1 cellular context compared by ENCODE assay signal in the genomic region with DNA sequence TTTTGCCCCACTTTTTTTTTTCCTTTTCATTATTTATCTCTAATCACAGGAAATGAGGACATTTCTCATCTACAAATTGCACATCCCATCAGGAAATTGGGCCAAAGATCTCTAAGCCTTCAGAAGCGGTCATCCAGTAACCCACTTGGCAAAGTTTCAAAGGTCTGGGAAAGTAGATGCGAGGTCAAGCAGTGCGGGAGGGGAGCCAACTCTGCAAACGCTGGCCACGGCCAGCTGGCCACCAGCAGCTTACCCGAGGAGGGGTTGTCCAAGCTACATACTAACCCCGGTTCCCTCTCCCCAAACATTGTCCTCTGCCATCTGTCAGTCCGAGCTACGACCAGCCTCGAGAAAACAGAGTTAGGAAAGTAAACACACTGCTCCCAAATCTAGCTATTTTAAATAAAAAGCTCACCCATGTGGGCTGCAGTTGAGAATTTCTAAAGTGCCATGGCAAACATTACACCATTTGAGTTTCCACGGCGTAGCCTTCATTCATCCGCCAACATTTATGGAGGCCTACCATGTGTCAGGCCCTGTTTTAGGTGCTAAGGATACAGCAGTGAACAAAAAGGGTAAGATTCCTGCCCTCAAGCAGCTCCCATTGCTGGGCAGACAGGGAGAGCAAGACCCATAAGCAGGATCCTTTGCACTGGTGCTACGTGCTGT.
TF ChIP-seq lines count a peak whose summit lies in the region.

No MANE protein-coding gene starts in this region.

TF ChIP-seq in K562, 482 proteins besides CTCF, POLR2A, EP300 and RAD21:
- TF ChIP-seq, protein P1, sequence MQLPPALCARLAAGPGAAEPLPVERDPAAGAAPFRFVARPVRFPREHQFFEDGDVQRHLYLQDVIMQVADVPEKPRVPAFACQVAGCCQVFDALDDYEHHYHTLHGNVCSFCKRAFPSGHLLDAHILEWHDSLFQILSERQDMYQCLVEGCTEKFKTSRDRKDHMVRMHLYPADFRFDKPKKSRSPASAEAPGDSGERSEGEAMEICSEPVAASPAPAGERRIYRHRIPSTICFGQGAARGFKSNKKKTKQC (CRISPR knock-in tag; IDR thresholded peaks at IDR 0.05): no peak
- TF ChIP-seq NFIC (IDR thresholded peaks at IDR 0.05): peak; percentile 56; the same call in 1 of the 2 replicates
